ENCODE assay signal across 28 cellular contexts in genomic region chr9:24391095-24391494, GRCh38.
"Had no signal": no experiment of that assay in that cellular context is flagged by ENCODE, and none has a peak within 500 bp of the region (broad histone marks: within the 10 kb centered on the region; RNA-seq: fewer than 3 reads in every experiment).

No MANE protein-coding gene starts in this region.

- H3K4me3 ChIP-seq: left lung, lower lobe of right lung, pancreas, prostate gland, sigmoid colon, spleen, suprapubic skin, thoracic aorta, tibial artery, upper lobe of right lung, uterus had no signal

- H3K27ac Mint-ChIP-seq: mesothelial cell of epicardium; natural killer cell treated with Interleukin-12 subunit alpha and Interleukin-12 subunit beta and Interleukin-15 and Interleukin-18, amount 100 ng/mL, for 72 hours; stimulated activated effector memory CD8-positive, alpha-beta T cell treated with anti-CD3 and anti-CD28 coated beads, Interleukin-12 subunit alpha, Interleukin-12 subunit beta, amount 100 ng/mL, for 72 hours; stimulated activated naive CD8-positive, alpha-beta T cell treated with anti-CD3 and anti-CD28 coated beads, Interleukin-15, Interleukin-2, amounts not matched to agents 100 ng/mL and 50 ng/mL, for 24 hours had no signal

- H3K36me3 ChIP-seq: left lung, lower lobe of right lung, pancreas, prostate gland, sigmoid colon, spleen, suprapubic skin, thoracic aorta, tibial artery, upper lobe of right lung, uterus had no signal

- H3K4me1 ChIP-seq: left lung, lower lobe of right lung, pancreas, prostate gland, sigmoid colon, spleen, suprapubic skin, tibial artery, upper lobe of right lung, uterus had no signal

- H3K4me1 Mint-ChIP-seq: mesothelial cell of epicardium; naive B cell; stimulated activated effector memory CD8-positive, alpha-beta T cell treated with anti-CD3 and anti-CD28 coated beads, Interleukin-12 subunit alpha, Interleukin-12 subunit beta, amount 100 ng/mL, for 72 hours had no signal

- FAIRE-seq: kidney, pancreas, small intestine had no signal

- H3K9me3 ChIP-seq: lower lobe of right lung, pancreas, prostate gland, suprapubic skin, thoracic aorta, tibial artery, upper lobe of right lung, uterus had no signal

- H3K4me3 Mint-ChIP-seq: mesothelial cell of epicardium; naive B cell; natural killer cell treated with Interleukin-12 subunit alpha and Interleukin-12 subunit beta and Interleukin-15 and Interleukin-18, amount 100 ng/mL, for 72 hours; stimulated activated effector memory CD8-positive, alpha-beta T cell treated with anti-CD3 and anti-CD28 coated beads, Interleukin-12 subunit alpha, Interleukin-12 subunit beta, amount 100 ng/mL, for 72 hours; stimulated activated naive CD8-positive, alpha-beta T cell treated with anti-CD3 and anti-CD28 coated beads, Interleukin-15, Interleukin-2, amounts not matched to agents 100 ng/mL and 50 ng/mL, for 24 hours had no signal

- H3K27me3 Mint-ChIP-seq: naive B cell; natural killer cell treated with Interleukin-12 subunit alpha and Interleukin-12 subunit beta and Interleukin-15 and Interleukin-18, amount 100 ng/mL, for 72 hours; stimulated activated naive CD8-positive, alpha-beta T cell treated with anti-CD3 and anti-CD28 coated beads, Interleukin-15, Interleukin-2, amounts not matched to agents 100 ng/mL and 50 ng/mL, for 24 hours had no signal

- H3K36me3 Mint-ChIP-seq: mesothelial cell of epicardium; naive B cell; stimulated activated effector memory CD8-positive, alpha-beta T cell treated with anti-CD3 and anti-CD28 coated beads, Interleukin-12 subunit alpha, Interleukin-12 subunit beta, amount 100 ng/mL, for 72 hours had no signal

- DNase-seq: hippocampal formation; kidney; left colon; lower lobe of right lung; mammary epithelial cell; mesenchymal stem cell; naive B cell; nucleus accumbens; pancreas; retina; sigmoid colon; small intestine; spleen; stimulated activated CD4-positive, alpha-beta T cell treated with anti-CD3 and anti-CD28 coated beads, Interleukin-4, amount 100 ng/mL, for 24 hours; stimulated activated naive CD4-positive, alpha-beta T cell; tibial artery; trophoblast cell; upper lobe of right lung; uterus had no signal

- H3K27me3 ChIP-seq: left lung, pancreas, sigmoid colon, spleen, suprapubic skin, tibial artery, upper lobe of right lung, uterus had no signal

- H3K27ac ChIP-seq: left lung, lower lobe of right lung, pancreas, prostate gland, sigmoid colon, spleen, suprapubic skin, thoracic aorta, tibial artery, upper lobe of right lung, uterus had no signal

- ATAC-seq: left colon; left lung; lower lobe of right lung; natural killer cell treated with Interleukin-12 subunit alpha and Interleukin-12 subunit beta and Interleukin-15 and Interleukin-18, amount 100 ng/mL, for 72 hours; pancreas; right cardiac atrium; stimulated activated effector memory CD8-positive, alpha-beta T cell treated with anti-CD3 and anti-CD28 coated beads, Interleukin-12 subunit alpha, Interleukin-12 subunit beta, amount 100 ng/mL, for 72 hours; upper lobe of right lung had no signal
